In genomic region chr17:7889166-7889584, GRCh38 we compare ENCODE assay signal across 8 cellular contexts. TPM values are rescaled to one million over a fixed set of nuclear protein-coding genes. Genes with fewer than 3 reads are reported as not detected.
DNase-seq lines count a peak whose midpoint lies in the region; ATAC-seq and TF ChIP-seq lines count a peak whose summit lies in the region.

No MANE protein-coding gene starts in this region.

- 10% methylated on average over 2 of the region's 4 CpGs for WGBS in SK-N-SH (ENCODE audit: low lambda C conversion rate)

- H3K27me3 ChIP-seq in MG63: no peaks in the 10 kb centered on the region
- no peaks in the 10 kb centered on the region for H3K27me3 ChIP-seq in SK-N-SH (ENCODE audit: insufficient read depth)
- no peaks in the 10 kb centered on the region for H3K27me3 ChIP-seq in skeletal muscle satellite cell (ENCODE audit: control insufficient read depth, insufficient read depth, low read length)

- no peaks in the 10 kb centered on the region for H3K9me3 Mint-ChIP-seq in Calu3 (ENCODE audit: low read depth, unreplicated experiment)

- TF ChIP-seq EP300 in SK-N-SH (IDR thresholded peaks at IDR 0.05; ENCODE audit: borderline replicate concordance in 1 of 2, low read depth in 1 of 2, low read length in 1 of 2): peak; percentile 37 to 91; a peak in 2 of 4 replicates

- peaks cover 17% of the 10 kb centered on the region for H3F3A ChIP-seq in SK-N-SH (replicated peaks; ENCODE audit: insufficient read depth)

- intact Hi-C loops in Calu3 (cut with micrococcal nuclease; ENCODE audit: unreplicated experiment): loop anchor here (10.0 kb wide), 1 partner anchor 46 kb away; the partner anchor contains the start of genes CNTROB and TRAPPC1

- H3K4me2 ChIP-seq in SK-N-SH: peak overlapping the region; percentile 86
- H3K4me2 ChIP-seq in skeletal muscle satellite cell (ENCODE audit: low read length): peak overlapping the region; percentile 93

- no peaks in the 10 kb centered on the region for H3K9me2 ChIP-seq in SK-N-SH

- TF ChIP-seq CTCF in Calu3 (IDR thresholded peaks at IDR 0.05; ENCODE audit: unreplicated experiment) (peak; percentile 23), SK-N-SH (IDR thresholded peaks at IDR 0.05) (peak; percentile 51), cardiac fibroblast (IDR thresholded peaks at IDR 0.05; ENCODE audit: low read depth, low read length) (peak; percentile 56)

- H2AFZ ChIP-seq in SK-N-SH (ENCODE audit: low read depth): no peak overlapping the region

- no TSS peak for BruUV-seq in Calu3 (replicated peaks; lab: Mats Ljungman, UMichigan)

- peak overlapping the region; percentile 96 to 100 for H3K27ac ChIP-seq in SK-N-SH (ENCODE audit: low read depth in 2 of 2, low read length in 1 of 2)

- H4K20me1 ChIP-seq in SK-N-SH (ENCODE audit: insufficient read depth): peaks cover 3% of the 10 kb centered on the region; the same call in 1 of the 2 replicates

- H3K4me3 Mint-ChIP-seq in Calu3 (ENCODE audit: low read depth, unreplicated experiment): no peak overlapping the region

- DNase-seq in Calu3 (peak; percentile 93), MG63 (peak; percentile 99), SK-N-SH (peak; percentile 94), cardiac fibroblast (ENCODE audit: low read depth in 2 of 2) (peak; percentile 91 to 98), inferior parietal cortex (ENCODE audit: extremely low spot score) (peak; percentile 91)

- H3K9ac ChIP-seq in SK-N-SH (peak overlapping the region; percentile 65; the same call in 1 of the 2 replicates), skeletal muscle satellite cell (ENCODE audit: low read depth, low read length) (peak overlapping the region; percentile 74)

- H3K4me1 ChIP-seq in SK-N-SH (ENCODE audit: control insufficient read depth in 1 of 2, insufficient read depth in 2 of 2, low read depth in 1 of 2, low read length in 1 of 2): peaks cover 23 to 37% of the 10 kb centered on the region in 2 experiments
- H3K4me1 ChIP-seq in skeletal muscle satellite cell (ENCODE audit: control insufficient read depth, insufficient read depth, low read length): peaks cover 31% of the 10 kb centered on the region

- TF ChIP-seq RAD21 in SK-N-SH (IDR thresholded peaks at IDR 0.05; ENCODE audit: low read length): peak; percentile 40

- H3K27me3 Mint-ChIP-seq in Calu3 (ENCODE audit: unreplicated experiment): no peaks in the 10 kb centered on the region

- no peaks in the 10 kb centered on the region for H3K9me3 ChIP-seq in MG63
- H3K9me3 ChIP-seq in SK-N-SH: no peaks in the 10 kb centered on the region
- no peaks in the 10 kb centered on the region for H3K9me3 ChIP-seq in skeletal muscle satellite cell (replicated peaks; ENCODE audit: low read length)

- POLR2A ChIA-PET in SK-N-SH (lab: Yijun Ruan, JAX): interaction anchor here (0.7 to 1.4 kb wide), 5 partner anchors 27 to 203 kb away, joined by 3 to 4 read pairs (median 3); partner anchors contain the start of genes NAA38 and RNF227

- CTCF ChIA-PET in Calu3 (lab: Charles Lee): interaction anchor here (0.9 to 1.2 kb wide), 2 partner anchors 57 to 100 kb away, joined by 3 read pairs; no protein-coding TSS in a partner anchor
- CTCF ChIA-PET in SK-N-SH (lab: Yijun Ruan, JAX): interaction anchor here (0.7 to 4.0 kb wide), 14 partner anchors 8 to 202 kb away, joined by 3 to 18 read pairs (median 4); partner anchors contain the start of genes KDM6B and TP53

- H3K27ac Mint-ChIP-seq in Calu3 (ENCODE audit: unreplicated experiment): no peak overlapping the region

- H3K4me1 Mint-ChIP-seq in Calu3 (ENCODE audit: low read depth, unreplicated experiment): peaks cover 8% of the 10 kb centered on the region

- ATAC-seq in HG03045 (IDR thresholded peaks at IDR 0.05; ENCODE audit: unreplicated experiment): no peak
- no peak for ATAC-seq in HG02759 (IDR thresholded peaks at IDR 0.05; ENCODE audit: unreplicated experiment)

- H3K36me3 ChIP-seq in MG63 (peaks cover 33% of the 10 kb centered on the region), SK-N-SH (replicated peaks in 1 of 2; ENCODE audit: control insufficient read depth in 1 of 2, insufficient read depth in 2 of 2, low read length in 1 of 2) (peaks cover 28 to 37% of the 10 kb centered on the region in 2 experiments), skeletal muscle satellite cell (ENCODE audit: insufficient read depth, low read length) (peaks cover 26% of the 10 kb centered on the region)

- H3K36me3 Mint-ChIP-seq in Calu3 (ENCODE audit: insufficient read depth, unreplicated experiment): peaks cover 12% of the 10 kb centered on the region

- H3K4me3 ChIP-seq in MG63: no peak overlapping the region; the same call in 1 of the 2 replicates
- peak overlapping the region; percentile 22 to 25 for H3K4me3 ChIP-seq in SK-N-SH (ENCODE audit: low read depth in 2 of 2, low read length in 1 of 2)
- no peak overlapping the region for H3K4me3 ChIP-seq in cardiac fibroblast (replicated peaks in 1 of 2; ENCODE audit: low read depth in 2 of 2, low read length in 2 of 2)
- H3K4me3 ChIP-seq in skeletal muscle satellite cell (ENCODE audit: low read length): peak overlapping the region; percentile 70

- H3K79me2 ChIP-seq in SK-N-SH (ENCODE audit: insufficient read depth): peaks cover 44% of the 10 kb centered on the region

TF ChIP-seq in SK-N-SH, 30 proteins besides CTCF, POLR2A, EP300 and RAD21 (continues in another document):
- TF ChIP-seq MAX (IDR thresholded peaks at IDR 0.05; ENCODE audit: low read depth) (peak; percentile 63), NRF1 (IDR thresholded peaks at IDR 0.05; ENCODE audit: low read depth, low read length) (no peak), TAF1 (IDR thresholded peaks at IDR 0.05; ENCODE audit: borderline replicate concordance, low read depth, low read length) (no peak), GATA2 (CRISPR knock-in tag; IDR thresholded peaks at IDR 0.05) (no peak), CHD2 (IDR thresholded peaks at IDR 0.05; ENCODE audit: low read length, partially characterized antibody) (peak; percentile 84), YY1 (IDR thresholded peaks at IDR 0.05; ENCODE audit: low read depth) (no peak; the same call in 1 of the 2 replicates), TCF12 (IDR thresholded peaks at IDR 0.05) (peak; percentile 91), GABPA (IDR thresholded peaks at IDR 0.05; ENCODE audit: low read depth) (no peak), MEF2A (IDR thresholded peaks at IDR 0.05; ENCODE audit: borderline replicate concordance, low read depth) (no peak), RFX5 (IDR thresholded peaks at IDR 0.05; ENCODE audit: low read length) (0 out of 2 replicates have a peak, but pooled peaks have one; percentile 15), USF1 (IDR thresholded peaks at IDR 0.05; ENCODE audit: borderline replicate concordance, low read depth) (no peak), FOXJ3 (CRISPR knock-in tag; IDR thresholded peaks at IDR 0.05) (peak; percentile 64; the same call in 1 of the 2 replicates)

RNA-seq across cellular contexts. Expression of gene CHD3, which starts 0.6 kb away (rescaled TPM):
- 108 and 116 TPM in 2 replicates for total RNA-seq in Calu3 (2022)
- 49.6 and 51.1 TPM in 2 replicates for total RNA-seq in MG63 (2014; rRNA removed; shearing (Covaris generic); ENCODE audit: low replicate concordance)
- polyA plus RNA-seq in SK-N-SH (2012; rRNA removed): 55.2 and 56.2 TPM in 2 replicates
- 26.4 and 34.7 TPM in 2 replicates for polyA plus RNA-seq in SK-N-SH (2012; cell fraction: cytosol; rRNA removed)
- polyA plus RNA-seq in SK-N-SH (2012; cell fraction: nucleus; rRNA removed): 200 and 219 TPM in 2 replicates
- 35.0 and 38.2 TPM in 2 replicates for total RNA-seq in skeletal muscle satellite cell (2012; rRNA removed)

RNA-seq across cellular contexts. Expression of gene RNF227, which starts 26.9 kb away (rescaled TPM):
- 1.4 and 2.0 TPM in 2 replicates for total RNA-seq in Calu3 (2022)
- 0.15 and 1.6 TPM in 2 replicates for total RNA-seq in MG63 (2014; rRNA removed; shearing (Covaris generic); ENCODE audit: low replicate concordance)
- 7.4 and 9.0 TPM in 2 replicates for polyA plus RNA-seq in SK-N-SH (2012; rRNA removed)
- 6.0 and 10.3 TPM in 2 replicates for polyA plus RNA-seq in SK-N-SH (2012; cell fraction: cytosol; rRNA removed)
- polyA plus RNA-seq in SK-N-SH (2012; cell fraction: nucleus; rRNA removed): 10.3 and 20.5 TPM in 2 replicates
- 1.7 and 6.1 TPM in 2 replicates for total RNA-seq in skeletal muscle satellite cell (2012; rRNA removed)

RNA-seq across cellular contexts. Expression of gene CYB5D1, which starts 31.4 kb away (rescaled TPM):
- 8.0 and 8.4 TPM in 2 replicates for total RNA-seq in Calu3 (2022)
- total RNA-seq in MG63 (2014; rRNA removed; shearing (Covaris generic); ENCODE audit: low replicate concordance): 18.2 and 38.2 TPM in 2 replicates
- 8.8 and 9.8 TPM in 2 replicates for polyA plus RNA-seq in SK-N-SH (2012; rRNA removed)
- polyA plus RNA-seq in SK-N-SH (2012; cell fraction: cytosol; rRNA removed): 8.5 and 9.4 TPM in 2 replicates
- 11.6 and 16.8 TPM in 2 replicates for polyA plus RNA-seq in SK-N-SH (2012; cell fraction: nucleus; rRNA removed)
- total RNA-seq in skeletal muscle satellite cell (2012; rRNA removed): 12.2 and 12.9 TPM in 2 replicates

RNA-seq across cellular contexts. Expression of gene NAA38, which starts 31.8 kb away (rescaled TPM):
- total RNA-seq in Calu3 (2022): 36.3 and 36.6 TPM in 2 replicates
- total RNA-seq in MG63 (2014; rRNA removed; shearing (Covaris generic); ENCODE audit: low replicate concordance): 74.9 and 264 TPM in 2 replicates
- polyA plus RNA-seq in SK-N-SH (2012; rRNA removed): 133 and 202 TPM in 2 replicates
- 105 and 121 TPM in 2 replicates for polyA plus RNA-seq in SK-N-SH (2012; cell fraction: cytosol; rRNA removed)
- polyA plus RNA-seq in SK-N-SH (2012; cell fraction: nucleus; rRNA removed): 74.0 and 122 TPM in 2 replicates
- total RNA-seq in skeletal muscle satellite cell (2012; rRNA removed): 67.2 and 67.7 TPM in 2 replicates

RNA-seq across cellular contexts. Expression of gene TMEM88, which starts 34.3 kb away (rescaled TPM):
- total RNA-seq in Calu3 (2022): 2.9 and 3.6 TPM in 2 replicates
- total RNA-seq in MG63 (2014; rRNA removed; shearing (Covaris generic); ENCODE audit: low replicate concordance): not detected in 2 replicates
- 0.83 and 1.2 TPM in 2 replicates for polyA plus RNA-seq in SK-N-SH (2012; rRNA removed)
- 0.18 and 0.53 TPM in 2 replicates for polyA plus RNA-seq in SK-N-SH (2012; cell fraction: cytosol; rRNA removed)
- 10.9 and 14.0 TPM in 2 replicates for polyA plus RNA-seq in SK-N-SH (2012; cell fraction: nucleus; rRNA removed)
- 0.44 TPM in 1 of 2 replicates, not detected in the other for total RNA-seq in skeletal muscle satellite cell (2012; rRNA removed)

Comparison
In these comparisons a context has a peak if more than half of its experiments do, and no peak if none do; other contexts are left out.
1. H3K4me3 ChIP-seq: peak in SK-N-SH (2 of 2) and skeletal muscle satellite cell (single experiment); none in MG63 (single experiment) and cardiac fibroblast (0 of 2).
2. Peak in every context shown above with its lines, with median percentiles within 50 percentile points of each other: DNase-seq and CTCF ChIP-seq.